In genomic region chr14:28754209-28754985, GRCh38 we compare ENCODE assay signal across 8 cellular contexts.
DNase-seq lines count a peak whose midpoint lies in the region; ATAC-seq, FAIRE-seq and TF ChIP-seq lines count a peak whose summit lies in the region.

No MANE protein-coding gene starts in this region.

- peak; percentile 63 for DNase-seq in COLO668 (lab: John Stamatoyannopoulos, UW; ENCODE audit: unreplicated experiment)
- DNase-seq in GM19239 (ENCODE audit: insufficient read length, low spot score) = no peak
- DNase-seq in NCI-H2196 (lab: John Stamatoyannopoulos, UW; ENCODE audit: unreplicated experiment) = peak; percentile 75
- peak; percentile 65 to 69 for DNase-seq in cardiac fibroblast (ENCODE audit: low read depth in 2 of 2)
- peak; percentile 54 for DNase-seq in midbrain (lab: John Stamatoyannopoulos, UW)
- DNase-seq in activated CD4-positive, alpha-beta T cell treated with anti-CD3 and anti-CD28 coated beads, Interleukin-2, amount 50 U/mL, for 4 hours = no peak
- no peak for DNase-seq in stimulated activated CD8-positive, alpha-beta memory T cell treated with anti-CD3 and anti-CD28 coated beads, Interleukin-4, amount 100 ng/mL, for 48 hours

- no peak for ATAC-seq in HG03565 (IDR thresholded peaks at IDR 0.05; ENCODE audit: unreplicated experiment)

- peak; percentile 69 for TF ChIP-seq CTCF in cardiac fibroblast (IDR thresholded peaks at IDR 0.05; ENCODE audit: low read depth, low read length)

- no peak overlapping the region for H3K4me3 ChIP-seq in cardiac fibroblast (replicated peaks in 1 of 2; ENCODE audit: low read depth in 2 of 2, low read length in 2 of 2)

- peak; percentile 39 for FAIRE-seq in GM19239 (lab: Jason Lieb, UNC)

Comparison
In these comparisons a context has a peak if more than half of its experiments do, and no peak if none do; other contexts are left out.
1. DNase-seq: peak in COLO668 (single experiment), NCI-H2196 (single experiment), cardiac fibroblast (2 of 2) and midbrain (single experiment); none in GM19239 (single experiment), activated CD4-positive, alpha-beta T cell treated with anti-CD3 and anti-CD28 coated beads, Interleukin-2, amount 50 U/mL, for 4 hours (0 of 2) and stimulated activated CD8-positive, alpha-beta memory T cell treated with anti-CD3 and anti-CD28 coated beads, Interleukin-4, amount 100 ng/mL, for 48 hours (single experiment).